ENCODE assay signal across 8 cellular contexts in genomic region chr19:56333506-56333905, GRCh38. TPM values are rescaled to one million over a fixed set of nuclear protein-coding genes. Genes with fewer than 3 reads are reported as not detected.
DNase-seq lines count a peak whose midpoint lies in the region; ATAC-seq, FAIRE-seq and TF ChIP-seq lines count a peak whose summit lies in the region.

No MANE protein-coding gene starts in this region.

- H4K20me1 ChIP-seq in OCI-LY3 (ENCODE audit: insufficient read depth, low read length) = no peaks in the 10 kb centered on the region

- DNase-seq in DMS79 treated with DMSO at 0.1 percent for 48 hours (lab: John Stamatoyannopoulos, UW) (peak; percentile 18), HTR-8/SVneo (ENCODE audit: insufficient read length, low spot score) (peak; percentile 13), adrenal gland (peak in 6 of 7 donors; percentile 30 to 72 (median 50)), left colon (peak in 1 of 2 donors; percentile 64), thyroid gland (peak; percentile 21 to 33), putamen (ENCODE audit: low spot score) (no peak)

- no peaks in the 10 kb centered on the region for H3K79me2 ChIP-seq in OCI-LY3 (ENCODE audit: low read length)

- no peak overlapping the region for H3K27ac ChIP-seq in OCI-LY3 (ENCODE audit: low read length)
- H3K27ac ChIP-seq in adrenal gland = no peak overlapping the region
- no peak overlapping the region for H3K27ac ChIP-seq in thyroid gland

- H3K36me3 ChIP-seq in OCI-LY3 (replicated peaks; ENCODE audit: low read depth, low read length) = no peaks in the 10 kb centered on the region
- no peaks in the 10 kb centered on the region for H3K36me3 ChIP-seq in adrenal gland (replicated peaks in 1 of 2)
- no peaks in the 10 kb centered on the region for H3K36me3 ChIP-seq in thyroid gland

- TF ChIP-seq CTCF in OCI-LY3 (IDR thresholded peaks at IDR 0.05; ENCODE audit: low read depth, low read length) (peak; percentile 88), adrenal gland (IDR thresholded peaks at IDR 0.05) (peak; percentile 27 to 72 (median 65)), thyroid gland (IDR thresholded peaks at IDR 0.05) (peak in 4 of 6 experiments; percentile 44 to 60 (median 50))

- no peak overlapping the region for H3K4me2 ChIP-seq in OCI-LY3 (ENCODE audit: low read length)

- ATAC-seq in left colon (peak; percentile 92), GM18907 (IDR thresholded peaks at IDR 0.05; ENCODE audit: unreplicated experiment) (no peak)

- H3K27me3 ChIP-seq in OCI-LY3 (ENCODE audit: low read depth, low read length) = peaks cover 4% of the 10 kb centered on the region; the same call in 1 of the 2 replicates
- H3K27me3 ChIP-seq in adrenal gland = no peaks in the 10 kb centered on the region
- H3K27me3 ChIP-seq in thyroid gland = no peaks in the 10 kb centered on the region

- no peak for FAIRE-seq in HTR-8/SVneo (lab: Jason Lieb, UNC)

- TF ChIP-seq POLR2A in adrenal gland (IDR thresholded peaks at IDR 0.05) = no peak
- TF ChIP-seq POLR2A in thyroid gland (IDR thresholded peaks at IDR 0.05) = no peak

- no peak overlapping the region for H2AFZ ChIP-seq in OCI-LY3 (ENCODE audit: low read depth, low read length)

- H3K9ac ChIP-seq in OCI-LY3 (ENCODE audit: low read length) = no peak overlapping the region

- intact Hi-C loops in adrenal gland (cut with DNase I) = no loop called here
- intact Hi-C loops in left colon (cut with DNase I, micrococcal nuclease) = loop anchor here in 1 of 2 donors (5.0 kb wide), 1 partner anchor 81 kb away; no protein-coding TSS in a partner anchor
- intact Hi-C loops in thyroid gland (cut with DNase I) = no loop called here

- H3K9me3 ChIP-seq in OCI-LY3 (ENCODE audit: insufficient read depth, low read length) (no peaks in the 10 kb centered on the region), adrenal gland (replicated peaks in 1 of 3) (no peaks in the 10 kb centered on the region), thyroid gland (no peaks in the 10 kb centered on the region)

- H3K4me3 ChIP-seq in OCI-LY3 (ENCODE audit: low read length) = no peak overlapping the region
- no peak overlapping the region for H3K4me3 ChIP-seq in adrenal gland
- no peak overlapping the region for H3K4me3 ChIP-seq in thyroid gland (replicated peaks in 1 of 3)

- H3K4me1 ChIP-seq in OCI-LY3 (ENCODE audit: low read length) (no peaks in the 10 kb centered on the region), adrenal gland (replicated peaks in 1 of 2) (no peaks in the 10 kb centered on the region), thyroid gland (no peaks in the 10 kb centered on the region)

RNA-seq across cellular contexts. Expression of gene ZSCAN5A, which starts 18.9 kb away (rescaled TPM):
- total RNA-seq in adrenal gland (10 to 100 TPM in 2 of 8 donors, 1 to 10 TPM in 6; 4.8 to 20.1 (median 7.8) TPM), left colon (10 to 100 TPM in 1 of 2 donors, 1 to 10 TPM in 1; 9.4 to 19.6 TPM), thyroid gland (10 to 100 TPM in 3 of 4 donors, 1 to 10 TPM in 1; 7.4 to 22.1 (median 17.7) TPM)
- 10 to 100 TPM in 1 of 3 donors, 1 to 10 TPM in 2; 4.5 to 10.9 (median 8.2) TPM for polyA plus RNA-seq in adrenal gland

RNA-seq across cellular contexts. Expression of gene ZNF582, which starts 59.8 kb away (rescaled TPM):
- total RNA-seq in adrenal gland = 1 to 10 TPM; 3.6 to 9.7 (median 6.2) TPM
- 1 to 10 TPM; 7.6 to 8.8 (median 8.7) TPM for polyA plus RNA-seq in adrenal gland
- 1 to 10 TPM; 1.1 to 1.3 TPM for total RNA-seq in left colon
- total RNA-seq in thyroid gland = 10 to 100 TPM in 3 of 4 donors, 1 to 10 TPM in 1; 4.9 to 19.6 (median 10.9) TPM
